Comparison of ENCODE assay signal across 33 cellular contexts in genomic region chr19:32253683-32254020, GRCh38.
"Had no signal": no experiment of that assay in that cellular context is flagged by ENCODE, and none has a peak within 500 bp of the region (broad histone marks: within the 10 kb centered on the region; RNA-seq: fewer than 3 reads in every experiment).

No MANE protein-coding gene starts in this region.

- H3K36me3 ChIP-seq: adrenal gland, brain microvascular endothelial cell, breast epithelium had no signal

- H3K4me1 ChIP-seq: adrenal gland, body of pancreas, breast epithelium had no signal

- FAIRE-seq: astrocyte, TTC549 had no signal

- DNase-seq: activated B cell treated with CpG ODN at 0.5 μM for 24 hours; activated CD4-positive, alpha-beta memory T cell treated with anti-CD3 and anti-CD28 coated beads for 36 hours; activated CD4-positive, alpha-beta T cell treated with anti-CD3 and anti-CD28 coated beads for 4 hours; activated CD4-positive, alpha-beta T cell treated with anti-CD3 and anti-CD28 coated beads, Interleukin-2, amount 10 ng/mL, durations not matched to agents 24 days and 14 days; activated CD4-positive, alpha-beta T cell treated with anti-CD3 and anti-CD28 coated beads, Interleukin-2, amount 50 U/mL, for 1 hour; activated CD4-positive, alpha-beta T cell treated with anti-CD3 and anti-CD28 coated beads, Interleukin-2, amount 50 U/mL, for 4 hours; activated CD4-positive, CD25-positive, alpha-beta regulatory T cell treated with anti-CD3 and anti-CD28 coated beads, Interleukin-2, amount 50 U/mL, for 72 hours; activated CD8-positive, alpha-beta memory T cell treated with anti-CD3 and anti-CD28 coated beads, Interleukin-2, amount 50 U/mL, for 4 hours; activated CD8-positive, alpha-beta T cell treated with anti-CD3 and anti-CD28 coated beads for 36 hours; activated effector memory CD4-positive, alpha-beta T cell treated with anti-CD3 and anti-CD28 coated beads, Interleukin-2, amount 50 U/mL, for 16 hours; activated gamma-delta T cell treated with Interleukin-2 at 50 U/mL for 16 hours; activated naive CD4-positive, alpha-beta T cell; activated naive CD4-positive, alpha-beta T cell treated with anti-CD3 and anti-CD28 coated beads for 36 hours; activated naive CD4-positive, alpha-beta T cell treated with anti-CD3 and anti-CD28 coated beads, Interleukin-2, amount 50 U/mL, for 16 hours; activated naive CD8-positive, alpha-beta T cell treated with anti-CD3 and anti-CD28 coated beads for 36 hours; activated T-cell treated with anti-CD3 and anti-CD28 coated beads for 4 hours; activated T-cell treated with anti-CD3 and anti-CD28 coated beads, Interleukin-2, amount 50 U/mL, for 1 hour; activated T-cell treated with anti-CD3 and anti-CD28 coated beads, Interleukin-2, amount 50 U/mL, for 4 hours; activated T-cell treated with anti-CD3 and anti-CD28 coated beads, Interleukin-2, amount 50 U/mL, for 72 hours; adrenal gland; amniotic stem cell; aorta; body of pancreas; brain microvascular endothelial cell; caudate nucleus; cerebellar nuclear complex; T-helper 1 cell; T-helper 2 cell; T-helper 9 cell had no signal

- H3K9me3 ChIP-seq: adrenal gland, body of pancreas, breast epithelium had no signal

- H3K27me3 ChIP-seq: body of pancreas, brain microvascular endothelial cell had no signal

- H3K27ac ChIP-seq: adrenal gland, body of pancreas, brain microvascular endothelial cell, breast epithelium, VCaP had no signal

- H3K4me3 ChIP-seq: adrenal gland, body of pancreas, breast epithelium had no signal
